21 cellular contexts compared by ENCODE assay signal in the genomic region with DNA sequence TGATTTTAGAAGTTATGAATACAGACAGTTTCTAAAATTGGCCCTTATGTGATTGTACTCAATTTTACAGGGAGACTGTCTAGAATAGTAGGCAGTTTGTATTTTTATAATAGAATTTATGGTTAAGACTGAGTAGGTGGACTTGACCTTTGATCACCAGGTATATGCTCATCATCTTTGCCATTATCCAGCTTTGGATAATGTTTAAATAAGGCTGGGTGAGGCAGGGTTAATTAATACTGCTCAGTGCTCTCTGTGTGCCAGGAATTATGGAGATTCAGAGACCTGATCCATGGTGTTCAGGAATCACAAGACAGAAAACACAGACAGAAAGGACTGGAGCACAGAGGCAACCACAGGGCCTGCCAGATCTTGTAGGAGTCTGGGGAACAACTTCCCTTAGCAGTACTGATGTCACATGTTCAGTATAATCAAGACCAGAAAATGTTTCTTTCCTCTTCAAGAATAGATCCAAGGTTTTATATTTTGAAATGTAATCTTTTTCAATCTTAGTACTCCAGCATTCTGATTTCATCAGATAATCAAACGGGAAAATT.
A peak's percentile ranks its signal among the peaks of the same experiment; 100 is the strongest.
DNase-seq lines count a peak whose midpoint lies in the region; ATAC-seq, FAIRE-seq and TF ChIP-seq lines count a peak whose summit lies in the region.
"Had no signal": no experiment of that assay in that cellular context is flagged by ENCODE, and none has a peak within 500 bp of the region (broad histone marks: within the 10 kb centered on the region; RNA-seq: fewer than 3 reads in every experiment).

No MANE protein-coding gene starts in this region.

- POLR2A ChIA-PET in MCF 10A (lab: Yijun Ruan, JAX), result no interaction called here

- no peak for TF ChIP-seq POLR2A in breast epithelium (IDR thresholded peaks at IDR 0.05)

- H3K27me3 ChIP-seq in breast epithelium, result no peaks in the 10 kb centered on the region
- H3K27me3 ChIP-seq in tibial artery, result no peaks in the 10 kb centered on the region
- H3K27me3 ChIP-seq: BLaER1, brain microvascular endothelial cell, foreskin keratinocyte had no signal

- H3K36me3 ChIP-seq in breast epithelium (no peaks in the 10 kb centered on the region), tibial artery (no peaks in the 10 kb centered on the region)
- H3K36me3 ChIP-seq: BLaER1, brain microvascular endothelial cell had no signal

- no peak overlapping the region for H3K4me3 Mint-ChIP-seq in MCF 10A (ENCODE audit: unreplicated experiment)
- H3K4me3 Mint-ChIP-seq: activated CD4-positive, alpha-beta T cell treated with anti-CD3 and anti-CD28 coated beads for 36 hours; activated naive CD8-positive, alpha-beta T cell treated with anti-CD3 and anti-CD28 coated beads, Interleukin-2, amount 10 ng/mL, durations not matched to agents 7 days and 5 days; activated T-helper 17 cell treated with anti-CD3 and anti-CD28 coated beads, Interleukin-2, amount 50 U/mL, for 72 hours; dendritic cell treated with granulocyte-macrophage colony-stimulating factor and Interleukin-4, amounts not matched to agents 40 ng/mL and 50 ng/mL, for 4 days had no signal

- H3K4me3 ChIP-seq in breast epithelium, result no peak overlapping the region
- H3K4me3 ChIP-seq in tibial artery, result no peak overlapping the region
- H3K4me3 ChIP-seq: BLaER1 had no signal

- H3K4me1 ChIP-seq in breast epithelium (no peaks in the 10 kb centered on the region), tibial artery (peaks cover 0 to 22% (median 2%) of the 10 kb centered on the region in 4 donors)
- H3K4me1 ChIP-seq: BLaER1, foreskin keratinocyte had no signal

- intact Hi-C loops in breast epithelium (cut with DNase I; ENCODE audit: low total_unique reads), result no loop called here
- intact Hi-C loops in MCF 10A (cut with micrococcal nuclease), result no loop called here
- intact Hi-C loops in tibial artery (cut with DNase I; ENCODE audit: low total_unique reads), result no loop called here

- no TSS peak for BruUV-seq in MCF 10A (replicated peaks; lab: Mats Ljungman, UMichigan)

- H3K9me3 ChIP-seq in breast epithelium, result no peaks in the 10 kb centered on the region
- no peaks in the 10 kb centered on the region for H3K9me3 ChIP-seq in tibial artery
- H3K9me3 ChIP-seq: BLaER1 had no signal

- peak; percentile 51 for FAIRE-seq in islet of Langerhans (lab: Jason Lieb, UNC)
- FAIRE-seq: GM19239, H1, RCC 7860 had no signal

- H3K36me3 Mint-ChIP-seq in MCF 10A (ENCODE audit: insufficient read depth, unreplicated experiment), result no peaks in the 10 kb centered on the region
- H3K36me3 Mint-ChIP-seq: activated naive CD8-positive, alpha-beta T cell treated with anti-CD3 and anti-CD28 coated beads, Interleukin-2, amount 10 ng/mL, durations not matched to agents 7 days and 5 days had no signal

- CTCF ChIA-PET in MCF 10A (lab: Yijun Ruan, JAX), result interaction anchor here (0.6 kb wide), 2 partner anchors 41 to 1716 kb away, joined by 3 to 4 read pairs; no protein-coding TSS in a partner anchor

- no peak overlapping the region for H3K27ac Mint-ChIP-seq in MCF 10A (ENCODE audit: low read depth, unreplicated experiment)
- H3K27ac Mint-ChIP-seq: activated CD4-positive, alpha-beta T cell treated with anti-CD3 and anti-CD28 coated beads for 36 hours; activated naive CD8-positive, alpha-beta T cell treated with anti-CD3 and anti-CD28 coated beads, Interleukin-2, amount 10 ng/mL, durations not matched to agents 7 days and 5 days; activated T-helper 17 cell treated with anti-CD3 and anti-CD28 coated beads, Interleukin-2, amount 50 U/mL, for 72 hours; dendritic cell treated with granulocyte-macrophage colony-stimulating factor and Interleukin-4, amounts not matched to agents 40 ng/mL and 50 ng/mL, for 4 days had no signal

- ATAC-seq in HG02759 (IDR thresholded peaks at IDR 0.05; ENCODE audit: unreplicated experiment), result no peak
- ATAC-seq: activated CD4-positive, alpha-beta T cell treated with anti-CD3 and anti-CD28 coated beads for 36 hours; activated T-helper 17 cell treated with anti-CD3 and anti-CD28 coated beads, Interleukin-2, amount 50 U/mL, for 72 hours; foreskin keratinocyte had no signal

- H3K27me3 Mint-ChIP-seq in MCF 10A (ENCODE audit: insufficient read depth, unreplicated experiment), result no peaks in the 10 kb centered on the region
- H3K27me3 Mint-ChIP-seq: activated CD4-positive, alpha-beta T cell treated with anti-CD3 and anti-CD28 coated beads for 36 hours; activated naive CD8-positive, alpha-beta T cell treated with anti-CD3 and anti-CD28 coated beads, Interleukin-2, amount 10 ng/mL, durations not matched to agents 7 days and 5 days; activated T-helper 17 cell treated with anti-CD3 and anti-CD28 coated beads, Interleukin-2, amount 50 U/mL, for 72 hours; dendritic cell treated with granulocyte-macrophage colony-stimulating factor and Interleukin-4, amounts not matched to agents 40 ng/mL and 50 ng/mL, for 4 days had no signal

- peak overlapping the region; percentile 1 to 50 for H3K27ac ChIP-seq in breast epithelium
- H3K27ac ChIP-seq in tibial artery, result peak overlapping the region; percentile 33 to 64
- H3K27ac ChIP-seq: BLaER1, brain microvascular endothelial cell, foreskin keratinocyte had no signal

- H3K9me3 Mint-ChIP-seq in MCF 10A (ENCODE audit: unreplicated experiment), result peaks cover 13% of the 10 kb centered on the region

- DNase-seq in breast epithelium (ENCODE audit: low spot score in 2 of 2) (peak in 1 of 2 donors; percentile 31), MCF 10A (ENCODE audit: unreplicated experiment) (no peak), NCI-H69 (lab: John Stamatoyannopoulos, UW) (peak; percentile 88), tibial artery (peak; percentile 71 to 76), LoVo (ENCODE audit: low spot score) (no peak), dedifferentiated amniotic fluid mesenchymal stem cell (ENCODE audit: extremely low spot score) (no peak)
- DNase-seq: activated CD4-positive, alpha-beta T cell treated with anti-CD3 and anti-CD28 coated beads for 36 hours; activated naive CD8-positive, alpha-beta T cell treated with anti-CD3 and anti-CD28 coated beads, Interleukin-2, amount 10 ng/mL, durations not matched to agents 7 days and 5 days; brain microvascular endothelial cell; foreskin keratinocyte; GF-D8; stimulated activated CD8-positive, alpha-beta memory T cell treated with anti-CD3 and anti-CD28 coated beads, Interleukin-4, amount 100 ng/mL, for 48 hours; substantia nigra had no signal

- H3K4me1 Mint-ChIP-seq in MCF 10A (ENCODE audit: insufficient read depth, unreplicated experiment), result no peaks in the 10 kb centered on the region
- H3K4me1 Mint-ChIP-seq: activated CD4-positive, alpha-beta T cell treated with anti-CD3 and anti-CD28 coated beads for 36 hours; activated naive CD8-positive, alpha-beta T cell treated with anti-CD3 and anti-CD28 coated beads, Interleukin-2, amount 10 ng/mL, durations not matched to agents 7 days and 5 days; activated T-helper 17 cell treated with anti-CD3 and anti-CD28 coated beads, Interleukin-2, amount 50 U/mL, for 72 hours had no signal

- no peak for TF ChIP-seq CTCF in breast epithelium (IDR thresholded peaks at IDR 0.05)
- no peak for TF ChIP-seq CTCF in MCF 10A (IDR thresholded peaks at IDR 0.05; ENCODE audit: unreplicated experiment)
- no peak for TF ChIP-seq CTCF in tibial artery (IDR thresholded peaks at IDR 0.05)

Comparison
In these comparisons a context has a peak if more than half of its experiments do, and no peak if none do; other contexts are left out.
1. DNase-seq: peak in NCI-H69 (single experiment) and tibial artery (2 of 2); none in MCF 10A (single experiment), LoVo (single experiment) and dedifferentiated amniotic fluid mesenchymal stem cell (single experiment).